10 cellular contexts compared by ENCODE assay signal in genomic region chr18:32308493-32309120, GRCh38.
DNase-seq lines count a peak whose midpoint lies in the region; ATAC-seq and TF ChIP-seq lines count a peak whose summit lies in the region.
"Had no signal": no experiment of that assay in that cellular context is flagged by ENCODE, and none has a peak within 500 bp of the region (broad histone marks: within the 10 kb centered on the region; RNA-seq: fewer than 3 reads in every experiment).

No MANE protein-coding gene starts in this region.

- no peak overlapping the region for H3K4me3 Mint-ChIP-seq in chondrocyte (ENCODE audit: unreplicated experiment)

- H3K27ac Mint-ChIP-seq in chondrocyte (ENCODE audit: unreplicated experiment), result peak overlapping the region; percentile 79

- H3K36me3 Mint-ChIP-seq in chondrocyte (ENCODE audit: low read depth), result no peaks in the 10 kb centered on the region

- H3K9me3 Mint-ChIP-seq in chondrocyte (ENCODE audit: low read depth), result no peaks in the 10 kb centered on the region

- H3K4me1 Mint-ChIP-seq in chondrocyte (ENCODE audit: low read depth), result peaks cover 16% of the 10 kb centered on the region

- DNase-seq in Right ventricle myocardium superior, result no peak
- DNase-seq in cardiac septum (ENCODE audit: low spot score), result no peak
- no peak for DNase-seq in chondrocyte (ENCODE audit: low spot score)
- peak; percentile 80 for DNase-seq in kidney glomerular epithelial cell (lab: John Stamatoyannopoulos, UW)
- no peak for DNase-seq in COLO668 (lab: John Stamatoyannopoulos, UW; ENCODE audit: unreplicated experiment)
- DNase-seq: central memory CD4-positive, alpha-beta T cell; NCI-H524 had no signal

- intact Hi-C loops in Right ventricle myocardium superior (cut with DNase I) (no loop called here), cardiac septum (cut with DNase I) (no loop called here)

- TF ChIP-seq CTCF in chondrocyte (IDR thresholded peaks at IDR 0.05), result no peak

- no peaks in the 10 kb centered on the region for H3K27me3 Mint-ChIP-seq in chondrocyte (ENCODE audit: low read depth)

- peak; percentile 83 for ATAC-seq in Right ventricle myocardium superior (ENCODE audit: poor library complexity)
- ATAC-seq in GM21737 (IDR thresholded peaks at IDR 0.05; ENCODE audit: unreplicated experiment), result no peak
- ATAC-seq in GM18502 (IDR thresholded peaks at IDR 0.05; ENCODE audit: poor library complexity, unreplicated experiment), result no peak
- ATAC-seq in GM19023 (IDR thresholded peaks at IDR 0.05; ENCODE audit: unreplicated experiment), result no peak
